20 cellular contexts compared by ENCODE assay signal in genomic region chr18:7438631-7439030, GRCh38.
"Had no signal": no experiment of that assay in that cellular context is flagged by ENCODE, and none has a peak within 500 bp of the region (broad histone marks: within the 10 kb centered on the region; RNA-seq: fewer than 3 reads in every experiment).

No MANE protein-coding gene starts in this region.

- H3K4me3 ChIP-seq: coronary artery, gastrocnemius medialis, lung, prostate gland, right atrium auricular region, stomach, thyroid gland had no signal

- H3K27me3 Mint-ChIP-seq: effector memory CD8-positive, alpha-beta T cell had no signal

- DNase-seq: dermis blood vessel endothelial cell; effector memory CD8-positive, alpha-beta T cell; gastrocnemius medialis; head of caudate nucleus; mesenchymal stem cell; natural killer cell; stimulated activated CD4-positive, alpha-beta T cell treated with anti-CD3 and anti-CD28 coated beads, Interleukin-2, amount 100 ng/mL, for 24 hours; stimulated activated CD4-positive, alpha-beta T cell treated with anti-CD3 and anti-CD28 coated beads, Interleukin-4, amount 100 ng/mL, for 24 hours; stimulated activated naive CD4-positive, alpha-beta T cell treated with Interleukin-2 at 50 U/mL for 16 hours; stomach; thyroid gland; trophoblast cell had no signal

- H3K4me3 Mint-ChIP-seq: effector memory CD8-positive, alpha-beta T cell; natural killer cell; neural crest cell; stimulated activated effector memory CD8-positive, alpha-beta T cell treated with anti-CD3 and anti-CD28 coated beads, Interleukin-12 subunit alpha, Interleukin-12 subunit beta, amount 100 ng/mL, for 72 hours had no signal

- H3K27ac Mint-ChIP-seq: effector memory CD8-positive, alpha-beta T cell; natural killer cell; stimulated activated effector memory CD8-positive, alpha-beta T cell treated with anti-CD3 and anti-CD28 coated beads, Interleukin-12 subunit alpha, Interleukin-12 subunit beta, amount 100 ng/mL, for 72 hours had no signal

- H3K9me3 Mint-ChIP-seq: effector memory CD8-positive, alpha-beta T cell; natural killer cell; neural crest cell; stimulated activated effector memory CD8-positive, alpha-beta T cell treated with anti-CD3 and anti-CD28 coated beads, Interleukin-12 subunit alpha, Interleukin-12 subunit beta, amount 100 ng/mL, for 72 hours had no signal

- H3K4me1 ChIP-seq: prostate gland, right atrium auricular region, stomach had no signal

- H3K9me3 ChIP-seq: gastrocnemius medialis, prostate gland, right atrium auricular region, stomach, thyroid gland had no signal

- H3K36me3 ChIP-seq: gastrocnemius medialis, prostate gland, right atrium auricular region, stomach, thyroid gland had no signal

- H3K36me3 Mint-ChIP-seq: natural killer cell; stimulated activated effector memory CD8-positive, alpha-beta T cell treated with anti-CD3 and anti-CD28 coated beads, Interleukin-12 subunit alpha, Interleukin-12 subunit beta, amount 100 ng/mL, for 72 hours had no signal

- H3K27me3 ChIP-seq: gastrocnemius medialis, right atrium auricular region, stomach, thyroid gland had no signal

- H3K27ac ChIP-seq: coronary artery, gastrocnemius medialis, prostate gland, right atrium auricular region, stomach, thyroid gland had no signal

- H3K4me1 Mint-ChIP-seq: natural killer cell; neural crest cell; stimulated activated effector memory CD8-positive, alpha-beta T cell treated with anti-CD3 and anti-CD28 coated beads, Interleukin-12 subunit alpha, Interleukin-12 subunit beta, amount 100 ng/mL, for 72 hours had no signal

- FAIRE-seq: endometrium, keratinocyte had no signal
